Comparison of ENCODE assay signal across 8 cellular contexts in the genomic region with DNA sequence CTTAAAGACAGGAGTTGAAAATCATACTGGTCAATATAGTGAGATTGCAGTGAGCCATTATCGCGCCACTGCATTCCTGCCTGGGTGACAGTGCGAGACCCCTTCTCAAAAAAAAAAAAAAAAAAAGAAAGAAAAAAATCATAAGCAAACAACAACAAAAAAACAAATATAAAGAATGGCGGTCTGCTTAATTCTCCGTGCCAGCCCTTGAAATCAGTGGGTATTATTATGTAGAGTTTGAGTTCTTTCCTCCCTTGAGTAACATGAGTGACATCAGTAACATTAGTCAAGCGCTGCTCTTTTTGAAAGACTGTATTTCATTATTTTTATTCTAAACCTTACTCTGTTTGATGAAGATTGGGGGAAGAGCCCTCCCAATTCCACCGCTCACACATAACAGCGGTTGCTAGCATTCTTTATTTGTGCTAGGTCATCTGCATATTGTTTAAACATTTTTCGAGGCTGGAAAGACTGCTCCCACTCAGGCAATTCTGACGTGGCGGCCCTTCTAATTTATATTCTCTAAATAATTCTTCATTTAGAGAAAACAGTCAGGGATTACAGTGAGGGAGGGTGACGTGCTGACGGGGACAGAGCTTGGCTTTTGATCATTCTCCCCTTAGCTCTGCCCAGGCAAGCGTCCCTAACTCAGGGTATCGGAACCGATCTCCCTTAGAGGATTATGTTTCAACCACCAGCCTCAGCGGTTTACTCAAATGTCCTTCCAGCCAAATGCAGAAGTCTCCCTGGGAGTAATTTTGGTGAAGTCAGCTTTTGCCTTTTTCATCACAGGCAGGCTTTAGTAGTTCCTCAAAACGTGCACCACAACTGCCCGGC. TPM values are rescaled to one million over a fixed set of nuclear protein-coding genes. Genes with fewer than 3 reads are reported as not detected.
DNase-seq lines count a peak whose midpoint lies in the region; ATAC-seq, FAIRE-seq and TF ChIP-seq lines count a peak whose summit lies in the region.

No MANE protein-coding gene starts in this region.

- no peaks in the 10 kb centered on the region for H3K9me3 Mint-ChIP-seq in astrocyte (ENCODE audit: unreplicated experiment)

- H3K27me3 Mint-ChIP-seq in astrocyte (ENCODE audit: low read depth, unreplicated experiment): no peaks in the 10 kb centered on the region

- DNase-seq in OCI-M2 (lab: John Stamatoyannopoulos, UW; ENCODE audit: unreplicated experiment) (peak; percentile 34), astrocyte (ENCODE audit: low read depth) (peak; percentile 69), iPS-NIHi7 (ENCODE audit: extremely low spot score) (peak; percentile 29), amniotic stem cell (lab: John Stamatoyannopoulos, UW) (no peak), D721Med (ENCODE audit: insufficient read length, low spot score) (no peak)
- DNase-seq in stimulated activated CD4-positive, alpha-beta T cell treated with anti-CD3 and anti-CD28 coated beads, Interleukin-2, amount 100 ng/mL, for 24 hours: peak; percentile 43 to 61

- no peaks in the 10 kb centered on the region for H3K36me3 ChIP-seq in astrocyte (ENCODE audit: insufficient read depth, low read length)

- no peaks in the 10 kb centered on the region for H3K27me3 ChIP-seq in astrocyte (ENCODE audit: insufficient read depth, low read length)

- no peaks in the 10 kb centered on the region for H3K36me3 Mint-ChIP-seq in astrocyte (ENCODE audit: low read depth, unreplicated experiment)

- FAIRE-seq in astrocyte (lab: Jason Lieb, UNC) (no peak), D721Med (lab: Jason Lieb, UNC) (no peak)

- peak overlapping the region; percentile 75 for H2AFZ ChIP-seq in astrocyte (ENCODE audit: low read depth, low read length)

- peak overlapping the region; percentile 98 for H3K27ac Mint-ChIP-seq in astrocyte (ENCODE audit: unreplicated experiment)

- peak overlapping the region; percentile 96 for H3K27ac ChIP-seq in astrocyte (ENCODE audit: low read depth, low read length)

- TF ChIP-seq CTCF in astrocyte (IDR thresholded peaks at IDR 0.05; ENCODE audit: insufficient read depth, low read depth, low read length) (no peak), D721Med (IDR thresholded peaks at IDR 0.05; ENCODE audit: insufficient read depth, missing control alignments) (no peak)

- H3K4me3 ChIP-seq in GM08714 (ENCODE audit: low read length) (peak overlapping the region; percentile 80), astrocyte (ENCODE audit: insufficient read depth, low read depth, low read length) (peak overlapping the region; percentile 93)

- peaks cover 47% of the 10 kb centered on the region for H3K79me2 ChIP-seq in astrocyte (ENCODE audit: insufficient read depth, low read length)

- H3K4me1 ChIP-seq in astrocyte (ENCODE audit: insufficient read depth, low read length): peaks cover 21% of the 10 kb centered on the region

- H3K4me2 ChIP-seq in astrocyte (ENCODE audit: low read length): peak overlapping the region; percentile 98

- peak; percentile 9 for ATAC-seq in HG03039 (IDR thresholded peaks at IDR 0.05; ENCODE audit: unreplicated experiment)

- peaks cover 28% of the 10 kb centered on the region for H4K20me1 ChIP-seq in astrocyte (ENCODE audit: insufficient read depth, low read length)

- no peaks in the 10 kb centered on the region for H3K9me3 ChIP-seq in astrocyte (ENCODE audit: insufficient read depth, low read depth, low read length)

- peaks cover 24% of the 10 kb centered on the region for H3K4me1 Mint-ChIP-seq in astrocyte (ENCODE audit: low read depth, unreplicated experiment)

- H3K4me3 Mint-ChIP-seq in astrocyte (ENCODE audit: unreplicated experiment): peak overlapping the region; percentile 95

- H3K9ac ChIP-seq in astrocyte (ENCODE audit: low read length): peak overlapping the region; percentile 97

RNA-seq across cellular contexts. Expression of a gene that starts 0.9 kb away (rescaled TPM):
- 139 and 142 TPM in 2 replicates for total RNA-seq in astrocyte

RNA-seq across cellular contexts. Expression of a gene that starts 44.9 kb away (rescaled TPM):
- 32.6 and 39.7 TPM in 2 replicates for total RNA-seq in astrocyte

Comparison
In these comparisons a context has a peak if more than half of its experiments do, and no peak if none do; other contexts are left out.
1. DNase-seq: peak in OCI-M2 (single experiment), astrocyte (single experiment), iPS-NIHi7 (single experiment) and stimulated activated CD4-positive, alpha-beta T cell treated with anti-CD3 and anti-CD28 coated beads, Interleukin-2, amount 100 ng/mL, for 24 hours (2 of 2); none in amniotic stem cell (single experiment) and D721Med (single experiment).